In genomic region chr6:73732845-73733675, GRCh38 we compare ENCODE assay signal across 8 cellular contexts. TPM values are rescaled to one million over a fixed set of nuclear protein-coding genes. Genes with fewer than 3 reads are reported as not detected.
DNase-seq lines count a peak whose midpoint lies in the region; ATAC-seq, FAIRE-seq and TF ChIP-seq lines count a peak whose summit lies in the region.

No MANE protein-coding gene starts in this region.

- H3K4me1 ChIP-seq in astrocyte (ENCODE audit: insufficient read depth, low read length), result no peaks in the 10 kb centered on the region

- ATAC-seq in HG02610 (IDR thresholded peaks at IDR 0.05; ENCODE audit: unreplicated experiment), result peak; percentile 46

- no peaks in the 10 kb centered on the region for H3K27me3 Mint-ChIP-seq in astrocyte (ENCODE audit: low read depth, unreplicated experiment)

- no peak overlapping the region for H2AFZ ChIP-seq in astrocyte (ENCODE audit: low read depth, low read length)

- peak; percentile 95 for FAIRE-seq in astrocyte (lab: Jason Lieb, UNC)

- DNase-seq in NCI-H2107 treated with DMSO at 0.1 percent for 48 hours (lab: John Stamatoyannopoulos, UW; ENCODE audit: unreplicated experiment), result peak; percentile 4
- DNase-seq in NCI-H2107 (lab: John Stamatoyannopoulos, UW), result no peak
- DNase-seq in NCI-H1092 (lab: John Stamatoyannopoulos, UW), result peak; percentile 33
- peak; percentile 48 for DNase-seq in T-helper 9 cell
- DNase-seq in astrocyte (ENCODE audit: low read depth), result peak; percentile 46
- DNase-seq in iPS-NIHi11 (ENCODE audit: low spot score), result peak; percentile 77
- peak; percentile 43 to 61 for DNase-seq in stimulated activated CD4-positive, alpha-beta T cell treated with anti-CD3 and anti-CD28 coated beads, Interleukin-12 subunit alpha, Interleukin-12 subunit beta, amount 100 ng/mL, for 24 hours (ENCODE audit: low read depth in 2 of 2)

- no peaks in the 10 kb centered on the region for H3K9me3 ChIP-seq in astrocyte (ENCODE audit: insufficient read depth, low read depth, low read length)

- no peak overlapping the region for H3K27ac Mint-ChIP-seq in astrocyte (ENCODE audit: unreplicated experiment)

- H3K9ac ChIP-seq in astrocyte (ENCODE audit: low read length), result no peak overlapping the region

- H3K9me3 Mint-ChIP-seq in astrocyte (ENCODE audit: unreplicated experiment), result no peaks in the 10 kb centered on the region

- H3K4me2 ChIP-seq in astrocyte (ENCODE audit: low read length), result no peak overlapping the region

- no peak overlapping the region for H3K27ac ChIP-seq in astrocyte (ENCODE audit: low read depth, low read length)

- H3K36me3 Mint-ChIP-seq in astrocyte (ENCODE audit: low read depth, unreplicated experiment), result no peaks in the 10 kb centered on the region

- no peaks in the 10 kb centered on the region for H3K27me3 ChIP-seq in astrocyte (ENCODE audit: insufficient read depth, low read length)

- H3K79me2 ChIP-seq in astrocyte (ENCODE audit: insufficient read depth, low read length), result no peaks in the 10 kb centered on the region

- peak; percentile 90 for TF ChIP-seq CTCF in astrocyte (IDR thresholded peaks at IDR 0.05; ENCODE audit: insufficient read depth, low read depth, low read length)

- H4K20me1 ChIP-seq in astrocyte (ENCODE audit: insufficient read depth, low read length), result no peaks in the 10 kb centered on the region

- no peaks in the 10 kb centered on the region for H3K4me1 Mint-ChIP-seq in astrocyte (ENCODE audit: low read depth, unreplicated experiment)

- H3K4me3 ChIP-seq in astrocyte (ENCODE audit: insufficient read depth, low read depth, low read length), result no peak overlapping the region

- no peak overlapping the region for H3K4me3 Mint-ChIP-seq in astrocyte (ENCODE audit: unreplicated experiment)

- H3K36me3 ChIP-seq in astrocyte (ENCODE audit: insufficient read depth, low read length), result no peaks in the 10 kb centered on the region

RNA-seq across cellular contexts. Expression of gene CD109, which starts 37.1 kb away (rescaled TPM):
- total RNA-seq in astrocyte, result 18.3 and 22.9 TPM in 2 replicates
